In the genomic region with DNA sequence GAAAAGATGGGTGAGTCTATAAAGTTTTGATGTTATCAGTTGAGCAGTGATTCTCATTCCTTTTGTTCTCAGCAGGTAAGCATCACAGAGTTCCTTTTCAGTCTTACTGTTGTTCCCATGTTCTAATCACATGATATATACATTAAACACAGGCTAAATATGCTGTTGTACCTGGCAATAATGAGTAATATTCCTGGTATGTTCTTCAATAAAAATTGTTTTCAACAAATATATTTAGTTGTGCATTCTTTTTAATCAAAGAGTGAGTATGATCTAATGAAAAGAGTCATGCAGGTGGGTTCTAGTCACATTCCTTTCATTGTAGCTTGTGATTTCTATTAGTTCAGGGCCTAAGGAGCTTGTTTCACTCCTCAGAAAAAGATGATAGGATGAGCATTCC, we compare ENCODE assay signal across 29 cellular contexts.
"Had no signal": no experiment of that assay in that cellular context is flagged by ENCODE, and none has a peak within 500 bp of the region (broad histone marks: within the 10 kb centered on the region; RNA-seq: fewer than 3 reads in every experiment).

No MANE protein-coding gene starts in this region.

- H3K9me3 Mint-ChIP-seq: nephron; neural progenitor cell; stimulated activated memory B cell treated with anti-CD40 and anti-IgM and Interleukin-4, amounts not matched to agents 10 μg/mL and 1 μg/mL and 100 μg/mL, for 72 hours; stimulated activated naive CD8-positive, alpha-beta T cell treated with anti-CD3 and anti-CD28 coated beads, Interleukin-15, Interleukin-2, amounts not matched to agents 100 ng/mL and 50 ng/mL, for 24 hours had no signal

- H3K27ac ChIP-seq: neural progenitor cell, ovary, parathyroid adenoma, psoas muscle, right lobe of liver, sigmoid colon, stomach, thoracic aorta, thyroid gland, tibial nerve, upper lobe of left lung, vagina had no signal

- H3K36me3 ChIP-seq: neural progenitor cell, ovary, right lobe of liver, sigmoid colon, stomach, thoracic aorta, thyroid gland, tibial nerve, upper lobe of left lung, vagina had no signal

- H3K27me3 ChIP-seq: neural progenitor cell, ovary, right lobe of liver, sigmoid colon, stomach, thyroid gland, tibial nerve, upper lobe of left lung, vagina had no signal

- H3K4me3 Mint-ChIP-seq: natural killer cell; nephron; neural progenitor cell; stimulated activated memory B cell treated with anti-CD40 and anti-IgM and Interleukin-4, amounts not matched to agents 10 μg/mL and 1 μg/mL and 100 μg/mL, for 72 hours; stimulated activated naive CD8-positive, alpha-beta T cell treated with anti-CD3 and anti-CD28 coated beads, Interleukin-15, Interleukin-2, amounts not matched to agents 100 ng/mL and 50 ng/mL, for 24 hours had no signal

- H3K27me3 Mint-ChIP-seq: progenitor cell of endocrine pancreas; stimulated activated memory B cell treated with anti-CD40 and anti-IgM and Interleukin-4, amounts not matched to agents 10 μg/mL and 1 μg/mL and 100 μg/mL, for 72 hours; stimulated activated naive CD8-positive, alpha-beta T cell treated with anti-CD3 and anti-CD28 coated beads, Interleukin-15, Interleukin-2, amounts not matched to agents 100 ng/mL and 50 ng/mL, for 24 hours had no signal

- H2AFZ ChIP-seq: neural progenitor cell, parathyroid adenoma had no signal

- FAIRE-seq: small intestine, urothelium cell line had no signal

- H3K36me3 Mint-ChIP-seq: natural killer cell; neural progenitor cell; stimulated activated memory B cell treated with anti-CD40 and anti-IgM and Interleukin-4, amounts not matched to agents 10 μg/mL and 1 μg/mL and 100 μg/mL, for 72 hours had no signal

- H3K4me1 ChIP-seq: neural progenitor cell, parathyroid adenoma, psoas muscle, right lobe of liver, sigmoid colon, stomach, thyroid gland, tibial nerve, upper lobe of left lung, vagina had no signal

- H3K4me1 Mint-ChIP-seq: natural killer cell; nephron; neural progenitor cell; stimulated activated memory B cell treated with anti-CD40 and anti-IgM and Interleukin-4, amounts not matched to agents 10 μg/mL and 1 μg/mL and 100 μg/mL, for 72 hours had no signal

- H3K9ac ChIP-seq: neural progenitor cell, parathyroid adenoma had no signal

- H3K4me3 ChIP-seq: neural progenitor cell, ovary, psoas muscle, right lobe of liver, sigmoid colon, stomach, thoracic aorta, thyroid gland, tibial nerve, upper lobe of left lung, vagina had no signal

- H3K79me2 ChIP-seq: parathyroid adenoma had no signal

- H3K27ac Mint-ChIP-seq: natural killer cell; nephron; neural progenitor cell; progenitor cell of endocrine pancreas; stimulated activated memory B cell treated with anti-CD40 and anti-IgM and Interleukin-4, amounts not matched to agents 10 μg/mL and 1 μg/mL and 100 μg/mL, for 72 hours; stimulated activated naive CD8-positive, alpha-beta T cell treated with anti-CD3 and anti-CD28 coated beads, Interleukin-15, Interleukin-2, amounts not matched to agents 100 ng/mL and 50 ng/mL, for 24 hours had no signal

- H3K4me2 ChIP-seq: neural progenitor cell had no signal

- DNase-seq: natural killer cell; occipital lobe; ovary; posterior cingulate gyrus; psoas muscle; right cardiac atrium; right lobe of liver; sigmoid colon; small intestine; stimulated activated CD4-positive, alpha-beta T cell treated with anti-CD3 and anti-CD28 coated beads, Interleukin-15, amount 100 ng/mL, for 24 hours; stimulated activated CD4-positive, alpha-beta T cell treated with anti-CD3 and anti-CD28 coated beads, Interleukin-2, amount 100 ng/mL, for 24 hours; stimulated activated CD4-positive, alpha-beta T cell treated with anti-CD3 and anti-CD28 coated beads, Interleukin-2, amount 100 ng/mL, for 48 hours; stimulated activated CD4-positive, alpha-beta T cell treated with anti-CD3 and anti-CD28 coated beads, Interleukin-4, amount 100 ng/mL, for 4 hours; stimulated activated CD8-positive, alpha-beta memory T cell treated with anti-CD3 and anti-CD28 coated beads, Interleukin-4, amount 100 ng/mL, for 48 hours; stimulated activated naive CD4-positive, alpha-beta T cell treated with Interleukin-2 at 50 U/mL for 16 hours; stomach; thyroid gland; trophoblast cell; upper lobe of left lung had no signal

- H3K9me3 ChIP-seq: ovary, psoas muscle, right lobe of liver, sigmoid colon, stomach, thoracic aorta, thyroid gland, tibial nerve, upper lobe of left lung, vagina had no signal
